Comparison of ENCODE assay signal across 8 cellular contexts in genomic region chr2:181411105-181411849, GRCh38. TPM values are rescaled to one million over a fixed set of nuclear protein-coding genes. Genes with fewer than 3 reads are reported as not detected.
DNase-seq lines count a peak whose midpoint lies in the region; ATAC-seq and TF ChIP-seq lines count a peak whose summit lies in the region.

No MANE protein-coding gene starts in this region.

- no peak overlapping the region for H3K4me3 ChIP-seq in breast epithelium

- H3K4me3 Mint-ChIP-seq in activated naive CD4-positive, alpha-beta T cell treated with anti-CD3 and anti-CD28 coated beads, Interleukin-2, amount 10 ng/mL, durations not matched to agents 7 days and 5 days = no peak overlapping the region

- CTCF ChIA-PET in activated naive CD4-positive, alpha-beta T cell treated with anti-CD3 and anti-CD28 coated beads, Interleukin-2, amount 10 ng/mL, durations not matched to agents 7 days and 5 days (lab: Charles Lee) = interaction anchor here (1.0 kb wide), 1 partner anchor 18 kb away, joined by 3 read pairs; no protein-coding TSS in a partner anchor

- H3K36me3 Mint-ChIP-seq in activated naive CD4-positive, alpha-beta T cell treated with anti-CD3 and anti-CD28 coated beads, Interleukin-2, amount 10 ng/mL, durations not matched to agents 7 days and 5 days = peaks cover 17% of the 10 kb centered on the region

- no peaks in the 10 kb centered on the region for H3K27me3 ChIP-seq in breast epithelium

- H3K9me3 Mint-ChIP-seq in activated naive CD4-positive, alpha-beta T cell treated with anti-CD3 and anti-CD28 coated beads, Interleukin-2, amount 10 ng/mL, durations not matched to agents 7 days and 5 days = peaks cover 25% of the 10 kb centered on the region

- no peak for TF ChIP-seq CTCF in breast epithelium (IDR thresholded peaks at IDR 0.05)

- peaks cover 0 to 6% of the 10 kb centered on the region in 2 donors for H3K9me3 ChIP-seq in breast epithelium

- H3K27me3 Mint-ChIP-seq in activated naive CD4-positive, alpha-beta T cell treated with anti-CD3 and anti-CD28 coated beads, Interleukin-2, amount 10 ng/mL, durations not matched to agents 7 days and 5 days = no peaks in the 10 kb centered on the region

- TF ChIP-seq POLR2A in breast epithelium (IDR thresholded peaks at IDR 0.05) = no peak

- no peaks in the 10 kb centered on the region for H3K4me1 ChIP-seq in breast epithelium

- H3K4me1 Mint-ChIP-seq in activated naive CD4-positive, alpha-beta T cell treated with anti-CD3 and anti-CD28 coated beads, Interleukin-2, amount 10 ng/mL, durations not matched to agents 7 days and 5 days = peaks cover 7% of the 10 kb centered on the region

- H3K27ac ChIP-seq in breast epithelium = no peak overlapping the region

- intact Hi-C loops in breast epithelium (cut with DNase I; ENCODE audit: low total_unique reads) = no loop called here

- no peak overlapping the region for H3K27ac Mint-ChIP-seq in activated naive CD4-positive, alpha-beta T cell treated with anti-CD3 and anti-CD28 coated beads, Interleukin-2, amount 10 ng/mL, durations not matched to agents 7 days and 5 days

- ATAC-seq in GM18870 (IDR thresholded peaks at IDR 0.05; ENCODE audit: unreplicated experiment) (peak; percentile 75), HG02852 (IDR thresholded peaks at IDR 0.05; ENCODE audit: unreplicated experiment) (peak; percentile 81), esophagus mucosa (peak; percentile 25)

- DNase-seq in NCI-H146 (lab: John Stamatoyannopoulos, UW) = peak; percentile 88
- DNase-seq in activated naive CD4-positive, alpha-beta T cell treated with anti-CD3 and anti-CD28 coated beads, Interleukin-2, amount 10 ng/mL, durations not matched to agents 7 days and 5 days = no peak
- DNase-seq in NCI-H1048 (lab: John Stamatoyannopoulos, UW) = no peak
- no peak for DNase-seq in breast epithelium (ENCODE audit: low spot score in 2 of 2)
- DNase-seq in stimulated activated CD4-positive, alpha-beta T cell treated with anti-CD3 and anti-CD28 coated beads, Interleukin-2, amount 100 ng/mL, for 48 hours = no peak

- H3K36me3 ChIP-seq in breast epithelium = no peaks in the 10 kb centered on the region

RNA-seq across cellular contexts. Expression of gene ITGA4, which starts 45.9 kb away (rescaled TPM):
- 1.3 TPM for total RNA-seq in esophagus mucosa
- total RNA-seq in breast epithelium = 10 to 100 TPM in 2 of 3 donors, 1 to 10 TPM in 1; 6.7 to 12.5 (median 11.7) TPM

Comparison
In these comparisons a context has a peak if more than half of its experiments do, and no peak if none do; other contexts are left out.
1. ATAC-seq: peak in every context shown above with its lines; median percentile 81 in HG02852; 75 in GM18870; 25 in esophagus mucosa.